In genomic region chr13:113005997-113006396, GRCh38 we compare ENCODE assay signal across 24 cellular contexts.
"Had no signal": no experiment of that assay in that cellular context is flagged by ENCODE, and none has a peak within 500 bp of the region (broad histone marks: within the 10 kb centered on the region; RNA-seq: fewer than 3 reads in every experiment).

No MANE protein-coding gene starts in this region.

- H3K4me3 ChIP-seq: colonic mucosa, esophagus squamous epithelium, gastroesophageal sphincter, left ventricle myocardium inferior, lower lobe of right lung, prostate gland, spleen, thoracic aorta, transverse colon, uterus had no signal

- H3K9me3 ChIP-seq: colonic mucosa, esophagus squamous epithelium, gastroesophageal sphincter, left ventricle myocardium inferior, lower lobe of right lung, prostate gland, spleen, thoracic aorta, transverse colon, uterus had no signal

- H3K27ac Mint-ChIP-seq: memory B cell, mesothelial cell of epicardium had no signal

- H3K4me1 Mint-ChIP-seq: memory B cell had no signal

- H3K27me3 ChIP-seq: colonic mucosa, uterus had no signal

- H3K27me3 Mint-ChIP-seq: memory B cell; stimulated activated naive B cell treated with anti-CD40 and anti-IgM and Interleukin-4, amounts not matched to agents 10 μg/mL and 1 μg/mL and 100 μg/mL, for 72 hours had no signal

- H3K36me3 ChIP-seq: colonic mucosa, gastroesophageal sphincter, lower lobe of right lung, prostate gland, thoracic aorta, transverse colon, uterus had no signal

- H3K36me3 Mint-ChIP-seq: memory B cell had no signal

- H3K27ac ChIP-seq: colonic mucosa, esophagus squamous epithelium, gastroesophageal sphincter, left ventricle myocardium inferior, lower lobe of right lung, parathyroid adenoma, thoracic aorta, transverse colon, uterus had no signal

- ATAC-seq: gastroesophageal sphincter; left cardiac atrium; lower lobe of right lung; sciatic nerve; stimulated activated naive B cell treated with anti-CD40 and anti-IgM and Interleukin-4, amounts not matched to agents 10 μg/mL and 1 μg/mL and 100 μg/mL, for 72 hours had no signal

- H3K4me1 ChIP-seq: colonic mucosa, parathyroid adenoma, uterus had no signal

- DNase-seq: colonic mucosa; dermis blood vessel endothelial cell; effector CD4-positive, alpha-beta T cell; esophagus squamous epithelium; foreskin fibroblast; glutamatergic neuron; left cardiac atrium; left ventricle myocardium inferior; lower lobe of right lung; spleen; stimulated activated CD4-positive, alpha-beta T cell treated with anti-CD3 and anti-CD28 coated beads, Interleukin-1b, Interleukin-23, amount 100 ng/mL, for 48 hours; stimulated activated CD4-positive, alpha-beta T cell treated with anti-CD3 and anti-CD28 coated beads, Interleukin-4, amount 100 ng/mL, for 24 hours; stimulated activated naive B cell treated with anti-CD40 and anti-IgM and Interleukin-4, amounts not matched to agents 10 μg/mL and 1 μg/mL and 100 μg/mL, for 72 hours; transverse colon; uterus had no signal

- H3K4me3 Mint-ChIP-seq: memory B cell, mesothelial cell of epicardium, nephron had no signal

- FAIRE-seq: keratinocyte had no signal

- H3K9ac ChIP-seq: parathyroid adenoma had no signal
